In genomic region chr1:65422241-65423203, GRCh38 we compare ENCODE assay signal across 10 cellular contexts. TPM values are rescaled to one million over a fixed set of nuclear protein-coding genes. Genes with fewer than 3 reads are reported as not detected.
DNase-seq lines count a peak whose midpoint lies in the region; ATAC-seq and TF ChIP-seq lines count a peak whose summit lies in the region.
"Had no signal": no experiment of that assay in that cellular context is flagged by ENCODE, and none has a peak within 500 bp of the region (broad histone marks: within the 10 kb centered on the region; RNA-seq: fewer than 3 reads in every experiment).

No MANE protein-coding gene starts in this region.

- TF ChIP-seq CTCF in gastroesophageal sphincter (IDR thresholded peaks at IDR 0.05) = no peak
- no peak for TF ChIP-seq CTCF in stomach (IDR thresholded peaks at IDR 0.05)

- TF ChIP-seq POLR2A in gastroesophageal sphincter (IDR thresholded peaks at IDR 0.05) = no peak
- no peak for TF ChIP-seq POLR2A in stomach (IDR thresholded peaks at IDR 0.05)

- peaks cover 0 to 49% (median 27%) of the 10 kb centered on the region in 3 donors for H3K4me1 ChIP-seq in gastroesophageal sphincter
- peaks cover 15 to 55% (median 37%) of the 10 kb centered on the region in 4 donors for H3K4me1 ChIP-seq in stomach

- peak overlapping the region in 3 of 4 donors; percentile 95 to 99 (median 97) for H3K27ac ChIP-seq in gastroesophageal sphincter
- peak overlapping the region in 4 of 5 donors; percentile 5 to 100 (median 98) for H3K27ac ChIP-seq in stomach

- H3K27me3 ChIP-seq in gastroesophageal sphincter (no peaks in the 10 kb centered on the region), stomach (no peaks in the 10 kb centered on the region), H7 (ENCODE audit: control insufficient read depth, insufficient read depth, low read length) (no peaks in the 10 kb centered on the region)

- WGBS in gastroesophageal sphincter (ENCODE audit: low coverage in 1 of 2), 2 donors = 92 to 95% methylated on average over 7 to 9 of the region's 12 CpGs
- WGBS in stomach, 5 donors = 87 to 92% (median 91%) methylated on average over 12 of the region's 12 CpGs

- H3K4me3 ChIP-seq in gastroesophageal sphincter = peak overlapping the region; percentile 62 to 90
- H3K4me3 ChIP-seq in stomach = peak overlapping the region in 3 of 4 donors; percentile 75 to 88 (median 79)
- H3K4me3 ChIP-seq in H7 (ENCODE audit: insufficient read depth, low read depth, low read length) = no peak overlapping the region

- peak; percentile 95 for DNase-seq in HT1080 (ENCODE audit: low read depth)
- DNase-seq in UCSD-AML1 (lab: John Stamatoyannopoulos, UW; ENCODE audit: unreplicated experiment) = peak; percentile 21
- DNase-seq in stomach = no peak
- no peak for DNase-seq in HuH-7 (ENCODE audit: low spot score)
- DNase-seq in H7 = no peak
- no peak for DNase-seq in NCI-H2196 (lab: John Stamatoyannopoulos, UW; ENCODE audit: unreplicated experiment)
- no peak for DNase-seq in stimulated activated naive B cell treated with anti-CD40 and anti-IgM and Interleukin-4, amounts not matched to agents 10 μg/mL and 1 μg/mL and 100 μg/mL, for 72 hours
- DNase-seq: activated CD4-positive, alpha-beta T cell treated with anti-CD3 and anti-CD28 coated beads for 4 hours; NCI-H2029 had no signal

- H3K27me3 Mint-ChIP-seq in stimulated activated naive B cell treated with anti-CD40 and anti-IgM and Interleukin-4, amounts not matched to agents 10 μg/mL and 1 μg/mL and 100 μg/mL, for 72 hours = no peaks in the 10 kb centered on the region

- intact Hi-C loops in stomach (cut with DNase I; ENCODE audit: low total_unique reads) = loop anchor here (10.0 kb wide), 1 partner anchor 272 kb away; no protein-coding TSS in a partner anchor

- peaks cover 10% of the 10 kb centered on the region in 2 donors for H3K4me1 Mint-ChIP-seq in stimulated activated naive B cell treated with anti-CD40 and anti-IgM and Interleukin-4, amounts not matched to agents 10 μg/mL and 1 μg/mL and 100 μg/mL, for 72 hours

- H3K9me3 Mint-ChIP-seq in stimulated activated naive B cell treated with anti-CD40 and anti-IgM and Interleukin-4, amounts not matched to agents 10 μg/mL and 1 μg/mL and 100 μg/mL, for 72 hours = no peaks in the 10 kb centered on the region

- H3K36me3 ChIP-seq in gastroesophageal sphincter (peaks cover 3 to 26% of the 10 kb centered on the region in 2 donors), stomach (peaks cover 20 to 26% (median 23%) of the 10 kb centered on the region in 4 donors), H7 (replicated peaks; ENCODE audit: control insufficient read depth, insufficient read depth, low read length) (no peaks in the 10 kb centered on the region)

- TF ChIP-seq EP300 in gastroesophageal sphincter (IDR thresholded peaks at IDR 0.05) (no peak), stomach (IDR thresholded peaks at IDR 0.05) (no peak)

- no peak overlapping the region for H3K27ac Mint-ChIP-seq in stimulated activated naive B cell treated with anti-CD40 and anti-IgM and Interleukin-4, amounts not matched to agents 10 μg/mL and 1 μg/mL and 100 μg/mL, for 72 hours

- no peak for ATAC-seq in gastroesophageal sphincter
- ATAC-seq in stimulated activated naive B cell treated with anti-CD40 and anti-IgM and Interleukin-4, amounts not matched to agents 10 μg/mL and 1 μg/mL and 100 μg/mL, for 72 hours (replicated peaks) = no peak

- H3K36me3 Mint-ChIP-seq in stimulated activated naive B cell treated with anti-CD40 and anti-IgM and Interleukin-4, amounts not matched to agents 10 μg/mL and 1 μg/mL and 100 μg/mL, for 72 hours = peaks cover 15 to 18% of the 10 kb centered on the region in 2 donors

- no peak overlapping the region for H3K4me3 Mint-ChIP-seq in stimulated activated naive B cell treated with anti-CD40 and anti-IgM and Interleukin-4, amounts not matched to agents 10 μg/mL and 1 μg/mL and 100 μg/mL, for 72 hours

- H3K9me3 ChIP-seq in gastroesophageal sphincter (no peaks in the 10 kb centered on the region), stomach (no peaks in the 10 kb centered on the region)

RNA-seq across cellular contexts. Expression of gene LEPR, which starts 2.1 kb away (rescaled TPM):
- 1.2 and 1.5 TPM in 2 replicates for total RNA-seq in HT1080 (2014; rRNA removed; shearing (Covaris generic))
- 3.3 and 5.3 TPM in 2 replicates for polyA plus RNA-seq in HT1080 (2015; cell fraction: cytosol; rRNA removed)
- polyA plus RNA-seq in HT1080 (2015; cell fraction: nucleus; rRNA removed) = 3.8 and 4.2 TPM in 2 replicates
- total RNA-seq in gastroesophageal sphincter = 10 to 100 TPM; 11.0 to 51.1 (median 15.0) TPM
- total RNA-seq in stomach = 10 to 100 TPM in 4 of 5 donors, under 1 TPM in 1; 0.58 to 33.0 (median 20.5) TPM
- polyA plus RNA-seq in stomach = 10 to 100 TPM in 2 of 3 donors, 1 to 10 TPM in 1; 6.9 to 13.6 (median 10.5) TPM
- total RNA-seq in H7 (2014; rRNA removed; shearing (Covaris generic)) = 7.0 and 9.8 TPM in 2 replicates

RNA-seq across cellular contexts. Expression of gene LEPROT, which starts 2.1 kb away (rescaled TPM):
- 26.6 and 30.1 TPM in 2 replicates for total RNA-seq in HT1080 (2014; rRNA removed; shearing (Covaris generic))
- 36.5 and 52.6 TPM in 2 replicates for polyA plus RNA-seq in HT1080 (2015; cell fraction: cytosol; rRNA removed)
- polyA plus RNA-seq in HT1080 (2015; cell fraction: nucleus; rRNA removed) = 65.4 and 75.4 TPM in 2 replicates
- 100 to 1,000 TPM in 1 of 4 donors, 10 to 100 TPM in 3; 66.3 to 106 (median 72.9) TPM for total RNA-seq in gastroesophageal sphincter
- total RNA-seq in stomach = 100 to 1,000 TPM in 1 of 5 donors, 10 to 100 TPM in 3, 1 to 10 TPM in 1; 9.3 to 101 (median 39.3) TPM
- polyA plus RNA-seq in stomach = 10 to 100 TPM; 15.6 to 29.1 (median 28.4) TPM
- 26.8 and 27.7 TPM in 2 replicates for total RNA-seq in H7 (2014; rRNA removed; shearing (Covaris generic))

Comparison
In these comparisons a context has a peak if more than half of its experiments do, and no peak if none do; other contexts are left out.
1. DNase-seq: peak in HT1080 (single experiment) and UCSD-AML1 (single experiment); none in stomach (single experiment), HuH-7 (single experiment), H7 (single experiment), NCI-H2196 (single experiment) and stimulated activated naive B cell treated with anti-CD40 and anti-IgM and Interleukin-4, amounts not matched to agents 10 μg/mL and 1 μg/mL and 100 μg/mL, for 72 hours (single experiment).